19 cellular contexts compared by ENCODE assay signal in the genomic region with DNA sequence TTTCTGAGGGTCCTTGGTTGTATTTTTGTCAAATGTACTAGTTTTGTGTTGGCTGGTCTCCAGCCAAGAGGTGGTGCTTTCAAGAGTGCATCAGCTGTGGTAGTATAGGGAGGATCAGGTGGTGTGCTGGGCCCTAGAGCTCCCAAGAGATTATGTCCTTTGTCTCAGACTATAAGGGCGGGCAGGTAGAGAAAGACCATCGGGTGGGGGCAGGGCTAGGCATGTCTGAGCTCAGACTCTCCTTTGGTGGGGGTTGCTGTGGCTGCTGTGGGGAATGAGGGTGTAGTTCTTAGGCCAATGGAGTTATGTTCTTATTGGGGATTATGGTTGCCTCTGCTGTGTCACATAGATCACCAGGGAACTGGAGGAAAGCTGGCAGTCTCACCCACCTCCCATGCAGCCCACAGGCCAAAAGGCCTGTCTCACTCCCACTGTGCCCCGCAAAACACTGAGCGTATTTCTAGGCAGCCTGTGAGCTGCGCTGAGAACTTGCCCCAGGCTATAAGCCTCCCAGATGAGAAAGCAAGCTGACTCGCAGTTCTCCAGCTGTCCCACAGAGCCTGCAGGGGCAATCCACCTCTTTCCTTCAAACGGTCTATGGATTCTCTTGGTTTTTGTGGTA.
A peak's percentile ranks its signal among the peaks of the same experiment; 100 is the strongest.
DNase-seq lines count a peak whose midpoint lies in the region; ATAC-seq, FAIRE-seq and TF ChIP-seq lines count a peak whose summit lies in the region.
"Had no signal": no experiment of that assay in that cellular context is flagged by ENCODE, and none has a peak within 500 bp of the region (broad histone marks: within the 10 kb centered on the region; RNA-seq: fewer than 3 reads in every experiment).

No MANE protein-coding gene starts in this region.

- H2AFZ ChIP-seq in astrocyte (ENCODE audit: low read depth, low read length) = no peak overlapping the region

- no peak overlapping the region for H3K27ac ChIP-seq in astrocyte (ENCODE audit: low read depth, low read length)
- H3K27ac ChIP-seq: ascending aorta, dorsolateral prefrontal cortex, suprapubic skin had no signal

- POLR2A ChIA-PET in activated CD4-positive, alpha-beta T cell treated with anti-CD3 and anti-CD28 coated beads for 36 hours (lab: Charles Lee) = interaction anchor here (0.6 kb wide), 1 partner anchor 776 kb away, joined by 4 read pairs; no protein-coding TSS in a partner anchor

- no peaks in the 10 kb centered on the region for H3K36me3 ChIP-seq in astrocyte (ENCODE audit: insufficient read depth, low read length)
- H3K36me3 ChIP-seq: ascending aorta, suprapubic skin had no signal

- H3K4me3 ChIP-seq in astrocyte (ENCODE audit: insufficient read depth, low read depth, low read length) = no peak overlapping the region
- H3K4me3 ChIP-seq: ascending aorta, dorsolateral prefrontal cortex, suprapubic skin had no signal

- no peak overlapping the region for H3K4me3 Mint-ChIP-seq in astrocyte (ENCODE audit: unreplicated experiment)
- no peak overlapping the region for H3K4me3 Mint-ChIP-seq in activated CD4-positive, alpha-beta T cell treated with anti-CD3 and anti-CD28 coated beads for 36 hours
- H3K4me3 Mint-ChIP-seq: T-helper 17 cell had no signal

- no peak for FAIRE-seq in astrocyte (lab: Jason Lieb, UNC)
- FAIRE-seq: GM12891 had no signal

- H3K79me2 ChIP-seq in astrocyte (ENCODE audit: insufficient read depth, low read length) = no peaks in the 10 kb centered on the region

- no peaks in the 10 kb centered on the region for H3K27me3 Mint-ChIP-seq in astrocyte (ENCODE audit: low read depth, unreplicated experiment)
- no peaks in the 10 kb centered on the region for H3K27me3 Mint-ChIP-seq in activated CD4-positive, alpha-beta T cell treated with anti-CD3 and anti-CD28 coated beads for 36 hours
- H3K27me3 Mint-ChIP-seq: T-helper 17 cell had no signal

- no peaks in the 10 kb centered on the region for H3K27me3 ChIP-seq in astrocyte (ENCODE audit: insufficient read depth, low read length)
- H3K27me3 ChIP-seq: ascending aorta, dorsolateral prefrontal cortex, suprapubic skin had no signal

- H3K36me3 Mint-ChIP-seq in astrocyte (ENCODE audit: low read depth, unreplicated experiment) = no peaks in the 10 kb centered on the region
- H3K36me3 Mint-ChIP-seq in activated CD4-positive, alpha-beta T cell treated with anti-CD3 and anti-CD28 coated beads for 36 hours (ENCODE audit: low read depth) = no peaks in the 10 kb centered on the region

- CTCF ChIA-PET in activated CD4-positive, alpha-beta T cell treated with anti-CD3 and anti-CD28 coated beads for 36 hours (lab: Charles Lee) = no interaction called here

- peak overlapping the region; percentile 59 for H3K27ac Mint-ChIP-seq in astrocyte (ENCODE audit: unreplicated experiment)
- H3K27ac Mint-ChIP-seq in activated CD4-positive, alpha-beta T cell treated with anti-CD3 and anti-CD28 coated beads for 36 hours = no peak overlapping the region
- H3K27ac Mint-ChIP-seq: T-helper 17 cell had no signal

- H3K4me1 Mint-ChIP-seq in astrocyte (ENCODE audit: low read depth, unreplicated experiment) = no peaks in the 10 kb centered on the region
- no peaks in the 10 kb centered on the region for H3K4me1 Mint-ChIP-seq in activated CD4-positive, alpha-beta T cell treated with anti-CD3 and anti-CD28 coated beads for 36 hours
- H3K4me1 Mint-ChIP-seq: T-helper 17 cell had no signal

- no peak for TF ChIP-seq CTCF in astrocyte (IDR thresholded peaks at IDR 0.05; ENCODE audit: insufficient read depth, low read depth, low read length)

- H3K4me1 ChIP-seq in astrocyte (ENCODE audit: insufficient read depth, low read length) = no peaks in the 10 kb centered on the region
- H3K4me1 ChIP-seq: ascending aorta, suprapubic skin had no signal

- DNase-seq in ELR (ENCODE audit: low read depth) (peak; percentile 71), NCI-H1436 (lab: John Stamatoyannopoulos, UW) (peak; percentile 64), astrocyte (ENCODE audit: low read depth) (no peak), iPS-NIHi7 (ENCODE audit: extremely low spot score) (peak; percentile 37), AG20443 (ENCODE audit: low spot score) (no peak)
- no peak for DNase-seq in stimulated activated naive CD4-positive, alpha-beta T cell (lab: John Stamatoyannopoulos, UW)
- DNase-seq in activated CD4-positive, alpha-beta T cell treated with anti-CD3 and anti-CD28 coated beads for 36 hours = no peak
- DNase-seq: dorsolateral prefrontal cortex; GDM1; HCEC 1CT; hippocampal formation; NCI-H2081 treated with DMSO at 0.1 percent for 48 hours; stimulated activated CD4-positive, alpha-beta T cell treated with anti-CD3 and anti-CD28 coated beads, Interleukin-4, amount 100 ng/mL, for 1 hour; T-helper 17 cell had no signal

- H3K9me3 ChIP-seq in astrocyte (ENCODE audit: insufficient read depth, low read depth, low read length) = no peaks in the 10 kb centered on the region

- ATAC-seq in HG03460 (IDR thresholded peaks at IDR 0.05; ENCODE audit: unreplicated experiment) = no peak
- no peak for ATAC-seq in activated CD4-positive, alpha-beta T cell treated with anti-CD3 and anti-CD28 coated beads for 36 hours
- ATAC-seq: left lobe of liver, T-helper 17 cell had no signal

- intact Hi-C loops in activated CD4-positive, alpha-beta T cell treated with anti-CD3 and anti-CD28 coated beads for 36 hours (cut with DNase I, micrococcal nuclease) = no loop called here

- no peak overlapping the region for H3K4me2 ChIP-seq in astrocyte (ENCODE audit: low read length)

- H4K20me1 ChIP-seq in astrocyte (ENCODE audit: insufficient read depth, low read length) = no peaks in the 10 kb centered on the region

- H3K9ac ChIP-seq in astrocyte (ENCODE audit: low read length) = no peak overlapping the region

- H3K9me3 Mint-ChIP-seq in astrocyte (ENCODE audit: unreplicated experiment) = no peaks in the 10 kb centered on the region
- H3K9me3 Mint-ChIP-seq in activated CD4-positive, alpha-beta T cell treated with anti-CD3 and anti-CD28 coated beads for 36 hours (ENCODE audit: low read depth) = peaks cover 24% of the 10 kb centered on the region

Comparison
In these comparisons a context has a peak if more than half of its experiments do, and no peak if none do; other contexts are left out.
1. DNase-seq: peak in ELR (single experiment), NCI-H1436 (single experiment) and iPS-NIHi7 (single experiment); none in astrocyte (single experiment), stimulated activated naive CD4-positive, alpha-beta T cell (0 of 6), AG20443 (single experiment) and activated CD4-positive, alpha-beta T cell treated with anti-CD3 and anti-CD28 coated beads for 36 hours (single experiment).